ENCODE assay signal across 8 cellular contexts in the genomic region with DNA sequence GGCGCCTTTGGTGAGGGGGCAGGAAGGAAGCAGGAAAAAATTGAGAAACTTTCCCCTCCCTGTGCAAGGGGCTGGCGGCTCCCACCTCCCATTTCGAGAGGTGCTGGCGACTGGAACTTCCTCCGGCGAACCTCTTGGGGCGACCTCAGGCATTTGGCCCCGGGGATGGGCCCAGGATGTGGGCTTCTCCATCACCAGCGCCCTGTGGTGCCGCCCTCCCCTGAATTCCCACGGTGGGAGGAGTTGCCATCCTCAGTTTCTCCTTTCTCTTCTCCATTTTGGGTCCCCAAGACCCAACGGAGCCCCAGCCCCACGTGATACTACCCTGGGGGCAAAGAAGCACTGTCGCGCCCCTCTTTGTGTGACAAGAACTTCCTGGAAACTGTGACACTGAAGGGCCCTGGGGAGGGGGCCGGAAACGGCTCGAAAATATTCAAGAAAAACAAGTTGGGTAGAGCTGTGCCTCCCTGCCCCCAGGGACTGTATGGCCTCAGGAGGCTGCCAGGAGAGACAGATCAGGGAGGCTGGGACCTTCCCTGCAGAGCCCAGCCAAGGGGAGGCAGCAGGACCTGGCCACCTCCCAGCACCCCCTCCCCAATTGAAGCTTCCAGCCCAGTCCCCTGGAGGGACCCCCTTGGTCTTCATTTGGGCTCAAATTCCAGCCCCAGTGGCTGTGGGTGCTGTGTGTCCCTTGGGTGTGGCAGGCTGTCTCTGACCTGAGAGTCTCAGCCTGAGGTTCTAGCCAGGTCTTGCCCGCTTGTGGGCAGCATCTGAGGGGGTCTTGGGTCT.
DNase-seq lines count a peak whose midpoint lies in the region; ATAC-seq and TF ChIP-seq lines count a peak whose summit lies in the region.

No MANE protein-coding gene starts in this region.

- H3K27ac ChIP-seq in RWPE2 (ENCODE audit: poor library complexity, severe bottlenecking): peak overlapping the region; percentile 63

- DNase-seq in NCI-H1436 (lab: John Stamatoyannopoulos, UW) (peak; percentile 19), NCI-H1436 treated with DMSO at 0.1 percent for 48 hours (lab: John Stamatoyannopoulos, UW) (no peak), RWPE2 (ENCODE audit: low spot score) (no peak), hepatic stellate cell (ENCODE audit: low spot score) (peak; percentile 66), posterior cingulate gyrus (no peak)
- peak; percentile 80 for DNase-seq in activated naive CD4-positive, alpha-beta T cell treated with anti-CD3 and anti-CD28 coated beads, Interleukin-2, amount 50 U/mL, for 16 hours
- peak; percentile 61 for DNase-seq in stimulated activated CD4-positive, alpha-beta T cell treated with anti-CD3 and anti-CD28 coated beads, Interleukin-12 subunit alpha, Interleukin-12 subunit beta, amount 100 ng/mL, for 4 hours

- no peaks in the 10 kb centered on the region for H3K36me3 ChIP-seq in RWPE2 (ENCODE audit: low read depth)

- TF ChIP-seq CTCF in RWPE2 (IDR thresholded peaks at IDR 0.05; ENCODE audit: poor library complexity, severe bottlenecking): no peak

- H3K27me3 ChIP-seq in RWPE2 (ENCODE audit: insufficient read depth, poor library complexity, severe bottlenecking): no peaks in the 10 kb centered on the region

- H3K9me3 ChIP-seq in RWPE2 (ENCODE audit: severe bottlenecking): no peaks in the 10 kb centered on the region

- peak overlapping the region; percentile 73 for H3K4me3 ChIP-seq in RWPE2 (ENCODE audit: severe bottlenecking)

- peaks cover 20% of the 10 kb centered on the region for H3K4me1 ChIP-seq in RWPE2 (ENCODE audit: insufficient read depth, poor library complexity, severe bottlenecking)

- intact Hi-C loops in posterior cingulate gyrus (cut with DNase I): no loop called here

- no peak for ATAC-seq in RWPE2 (ENCODE audit: low read depth)
- ATAC-seq in GM18517 (IDR thresholded peaks at IDR 0.05; ENCODE audit: unreplicated experiment): no peak

Comparison
In these comparisons a context has a peak if more than half of its experiments do, and no peak if none do; other contexts are left out.
1. DNase-seq: peak in NCI-H1436 (single experiment), activated naive CD4-positive, alpha-beta T cell treated with anti-CD3 and anti-CD28 coated beads, Interleukin-2, amount 50 U/mL, for 16 hours (single experiment), hepatic stellate cell (single experiment) and stimulated activated CD4-positive, alpha-beta T cell treated with anti-CD3 and anti-CD28 coated beads, Interleukin-12 subunit alpha, Interleukin-12 subunit beta, amount 100 ng/mL, for 4 hours (single experiment); none in NCI-H1436 treated with DMSO at 0.1 percent for 48 hours (single experiment), RWPE2 (single experiment) and posterior cingulate gyrus (0 of 10).